9 cellular contexts compared by ENCODE assay signal in genomic region chr4:8050555-8051206, GRCh38.
A peak's percentile ranks its signal among the peaks of the same experiment; 100 is the strongest.
DNase-seq lines count a peak whose midpoint lies in the region; ATAC-seq and TF ChIP-seq lines count a peak whose summit lies in the region.
"Had no signal": no experiment of that assay in that cellular context is flagged by ENCODE, and none has a peak within 500 bp of the region (broad histone marks: within the 10 kb centered on the region; RNA-seq: fewer than 3 reads in every experiment).

No MANE protein-coding gene starts in this region.

- peaks cover 34% of the 10 kb centered on the region for H3K4me1 Mint-ChIP-seq in nephron

- H3K4me3 Mint-ChIP-seq in nephron = peak overlapping the region in 2 of 3 experiments; percentile 1 to 37
- H3K4me3 Mint-ChIP-seq: dendritic cell treated with granulocyte-macrophage colony-stimulating factor and Interleukin-4, amounts not matched to agents 40 ng/mL and 50 ng/mL, for 4 days had no signal

- no peaks in the 10 kb centered on the region for H3K9me3 Mint-ChIP-seq in nephron

- DNase-seq in CMK (ENCODE audit: low read depth) (peak; percentile 17), NCI-H2227 treated with DMSO at 0.1 percent for 48 hours (lab: John Stamatoyannopoulos, UW) (peak; percentile 48), fibroblast of mammary gland (ENCODE audit: low read depth) (peak; percentile 20), GM10266 (ENCODE audit: extremely low spot score) (no peak), NCI-H1694 treated with DMSO at 0.1 percent for 48 hours (lab: John Stamatoyannopoulos, UW) (no peak)
- no peak for DNase-seq in activated CD4-positive, alpha-beta T cell treated with anti-CD3 and anti-CD28 coated beads for 48 hours

- no peak for TF ChIP-seq CTCF in fibroblast of mammary gland (conservative IDR thresholded peaks at IDR 0.05; ENCODE audit: control insufficient read depth, insufficient read depth, low read depth, low read length)
- TF ChIP-seq CTCF in nephron (IDR thresholded peaks at IDR 0.05; ENCODE audit: unreplicated experiment in 3 of 3) = no peak
- no peak for TF ChIP-seq CTCF in GM10266 (IDR thresholded peaks at IDR 0.05; ENCODE audit: control insufficient read depth, insufficient read depth, low read depth, missing control alignments)

- H3K4me3 ChIP-seq in fibroblast of mammary gland (ENCODE audit: control insufficient read depth, low read depth, low read length) = no peak overlapping the region

- peak overlapping the region; percentile 38 to 89 (median 81) for H3K27ac Mint-ChIP-seq in nephron
- H3K27ac Mint-ChIP-seq: dendritic cell treated with granulocyte-macrophage colony-stimulating factor and Interleukin-4, amounts not matched to agents 40 ng/mL and 50 ng/mL, for 4 days had no signal

- H3K36me3 Mint-ChIP-seq in nephron (ENCODE audit: low read depth) = no peaks in the 10 kb centered on the region

- H3K27me3 Mint-ChIP-seq in nephron (ENCODE audit: low read depth) = peaks cover 44% of the 10 kb centered on the region

- ATAC-seq in GM19035 (IDR thresholded peaks at IDR 0.05; ENCODE audit: unreplicated experiment) = no peak

Comparison
In these comparisons a context has a peak if more than half of its experiments do, and no peak if none do; other contexts are left out.
1. DNase-seq: peak in CMK (single experiment), NCI-H2227 treated with DMSO at 0.1 percent for 48 hours (single experiment) and fibroblast of mammary gland (single experiment); none in GM10266 (single experiment), NCI-H1694 treated with DMSO at 0.1 percent for 48 hours (single experiment) and activated CD4-positive, alpha-beta T cell treated with anti-CD3 and anti-CD28 coated beads for 48 hours (single experiment).